In the genomic region with DNA sequence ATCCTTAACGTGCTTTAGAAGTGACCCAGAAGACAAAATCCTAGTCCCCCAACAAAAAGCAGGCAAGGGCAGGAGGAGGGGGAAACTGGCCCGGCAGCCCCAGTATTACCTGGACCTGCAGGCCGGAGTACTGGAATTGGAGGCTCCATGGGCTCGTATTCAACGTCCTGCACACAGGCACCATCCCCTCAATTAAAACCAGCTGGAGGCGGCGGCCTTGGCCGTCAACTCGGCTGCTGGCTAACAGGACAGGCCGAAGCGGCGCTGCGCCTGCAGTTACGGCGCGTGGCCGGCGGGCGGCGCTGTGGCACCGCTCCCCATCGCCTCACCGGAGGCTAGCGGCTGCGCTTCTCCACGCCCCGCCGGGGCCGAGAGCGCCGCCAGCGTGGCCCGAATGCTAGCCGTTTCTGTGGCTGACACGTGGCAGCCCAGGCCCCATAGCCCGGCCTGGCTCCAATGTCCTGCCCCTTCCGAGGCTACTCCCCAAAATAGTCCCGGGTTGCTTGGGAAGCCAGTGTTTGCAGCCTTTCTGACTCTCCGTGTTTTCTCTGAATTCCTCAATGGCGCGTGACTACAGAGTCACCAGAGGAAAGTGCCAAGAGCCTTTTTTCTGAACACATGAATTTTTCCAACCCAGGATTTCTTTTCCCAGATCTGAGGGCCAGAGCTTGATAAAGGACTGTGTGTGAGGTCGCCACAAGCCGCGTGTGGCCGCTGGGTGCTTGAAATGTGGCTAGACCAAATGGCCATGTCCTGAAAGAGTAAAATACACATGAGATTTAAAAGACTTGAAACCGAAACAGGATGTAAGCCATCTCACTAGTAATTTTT, we compare ENCODE assay signal across 8 cellular contexts.
A peak's percentile ranks its signal among the peaks of the same experiment; 100 is the strongest.
DNase-seq lines count a peak whose midpoint lies in the region; ATAC-seq and TF ChIP-seq lines count a peak whose summit lies in the region.

No MANE protein-coding gene starts in this region.

- H3K4me3 ChIP-seq in uterus = peak overlapping the region; percentile 22 to 41

- TF ChIP-seq CTCF in GM12872 (IDR thresholded peaks at IDR 0.05; ENCODE audit: insufficient read depth, low read depth, low read length) (peak; percentile 99), uterus (IDR thresholded peaks at IDR 0.05) (peak; percentile 90 to 100 (median 100))

- peak; percentile 93 for ATAC-seq in HG02623 (IDR thresholded peaks at IDR 0.05; ENCODE audit: unreplicated experiment)
- peak; percentile 100 for ATAC-seq in left ventricle myocardium superior

- no peaks in the 10 kb centered on the region for H3K4me1 ChIP-seq in uterus

- H3K9me3 ChIP-seq in uterus = no peaks in the 10 kb centered on the region

- intact Hi-C loops in left ventricle myocardium superior (cut with micrococcal nuclease) = loop anchor here (5.0 kb wide), 1 partner anchor 167 kb away; no protein-coding TSS in a partner anchor
- intact Hi-C loops in uterus (cut with DNase I; ENCODE audit: low total_unique reads) = loop anchor here (10.0 kb wide), 1 partner anchor 169 kb away; no protein-coding TSS in a partner anchor

- H3K27me3 ChIP-seq in uterus = no peaks in the 10 kb centered on the region

- DNase-seq in NCI-H1092 (lab: John Stamatoyannopoulos, UW) (peak; percentile 61), T follicular helper cell (ENCODE audit: low read depth) (peak; percentile 45), amygdala (lab: John Stamatoyannopoulos, UW) (peak; percentile 24 to 97 (median 78)), left ventricle myocardium superior (peak; percentile 95), pulmonary artery endothelial cell (ENCODE audit: low read depth, low spot score) (peak; percentile 75), uterus (peak; percentile 87 to 92)

- no peaks in the 10 kb centered on the region for H3K36me3 ChIP-seq in uterus

- peak overlapping the region; percentile 78 to 82 for H3K27ac ChIP-seq in uterus

- TF ChIP-seq POLR2A in uterus (IDR thresholded peaks at IDR 0.05) = peak; percentile 10 to 34

Comparison
In these comparisons a context has a peak if more than half of its experiments do, and no peak if none do; other contexts are left out.
1. Peak in every context shown above with its lines: DNase-seq, ATAC-seq, H3K4me3 ChIP-seq and H3K27ac ChIP-seq.
2. DNase-seq: peak in every context shown above with its lines; median percentile 95 in left ventricle myocardium superior; 90 in uterus; 78 in amygdala; 75 in pulmonary artery endothelial cell; 61 in NCI-H1092; 45 in T follicular helper cell.